Comparison of ENCODE assay signal across 14 cellular contexts in the genomic region with DNA sequence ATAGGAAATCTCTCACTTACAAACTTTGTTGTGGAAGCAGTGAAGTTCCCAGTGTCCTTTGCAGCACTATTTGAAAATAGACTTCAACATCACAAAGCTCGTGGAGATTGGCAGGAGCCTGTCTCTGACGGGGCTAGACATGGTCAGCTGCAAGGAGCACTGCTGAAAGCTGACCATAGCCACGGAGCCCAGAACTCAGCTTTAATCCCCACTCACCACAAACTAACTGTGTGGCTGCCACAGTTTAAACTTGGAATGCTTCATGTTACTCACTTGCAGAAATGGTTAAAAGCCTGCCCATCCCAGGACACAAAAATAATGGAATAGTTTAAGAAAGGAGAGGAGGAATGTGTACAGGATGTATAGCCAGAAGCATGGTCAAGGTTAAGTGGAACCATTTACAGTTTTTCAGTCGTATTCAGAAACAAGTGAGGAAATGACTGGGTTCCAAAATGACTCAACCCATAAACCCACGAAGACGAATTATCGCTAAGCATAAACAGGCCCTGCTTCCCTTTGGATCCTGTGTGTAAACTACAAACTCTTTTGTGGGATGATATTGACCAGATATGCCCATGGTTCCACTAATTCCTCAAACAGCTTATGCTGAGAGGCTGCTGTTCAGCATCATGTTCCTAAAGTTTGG. TPM values are rescaled to one million over a fixed set of nuclear protein-coding genes. Genes with fewer than 3 reads are reported as not detected.
DNase-seq lines count a peak whose midpoint lies in the region.
"Had no signal": no experiment of that assay in that cellular context is flagged by ENCODE, and none has a peak within 500 bp of the region (broad histone marks: within the 10 kb centered on the region; RNA-seq: fewer than 3 reads in every experiment).

No MANE protein-coding gene starts in this region.

- H3K4me1 ChIP-seq in stomach smooth muscle (ENCODE audit: control insufficient read depth, insufficient read depth, low read length) = peaks cover 19% of the 10 kb centered on the region

- peak overlapping the region; percentile 61 for H3K27ac ChIP-seq in stomach smooth muscle (ENCODE audit: low read length)

- H3K4me1 Mint-ChIP-seq in activated T-cell treated with anti-CD3 and anti-CD28 coated beads, Interleukin-2, amount 50 U/mL, for 24 hours (ENCODE audit: low read depth) = peaks cover 69% of the 10 kb centered on the region
- H3K4me1 Mint-ChIP-seq in activated CD4-positive, alpha-beta memory T cell treated with anti-CD3 and anti-CD28 coated beads for 36 hours (ENCODE audit: low read depth) = peaks cover 61% of the 10 kb centered on the region
- H3K4me1 Mint-ChIP-seq: activated B cell treated with CpG ODN at 0.5 μM for 24 hours had no signal

- H3K9me3 ChIP-seq in stomach smooth muscle (ENCODE audit: control insufficient read depth in 2 of 2, low read length in 2 of 2) = no peaks in the 10 kb centered on the region

- H3K4me3 ChIP-seq in stomach smooth muscle (ENCODE audit: low read length in 2 of 2) = peak overlapping the region in 1 of 2 donors; percentile 22
- H3K4me3 ChIP-seq: lung had no signal

- CTCF ChIA-PET in activated CD4-positive, alpha-beta memory T cell treated with anti-CD3 and anti-CD28 coated beads for 36 hours (lab: Charles Lee) = interaction anchor here (0.5 to 0.9 kb wide), 3 partner anchors 19 to 116 kb away, joined by 3 to 4 read pairs (median 3); no protein-coding TSS in a partner anchor

- H3K9ac ChIP-seq in stomach smooth muscle (ENCODE audit: low read length in 2 of 2) = no peak overlapping the region

- peaks cover 27 to 38% of the 10 kb centered on the region in 2 donors for H3K36me3 ChIP-seq in stomach smooth muscle (ENCODE audit: control insufficient read depth in 2 of 2, insufficient read depth in 2 of 2, low read length in 2 of 2)

- no peaks in the 10 kb centered on the region for H3K27me3 Mint-ChIP-seq in activated T-cell treated with anti-CD3 and anti-CD28 coated beads, Interleukin-2, amount 50 U/mL, for 24 hours
- no peaks in the 10 kb centered on the region for H3K27me3 Mint-ChIP-seq in activated CD4-positive, alpha-beta memory T cell treated with anti-CD3 and anti-CD28 coated beads for 36 hours
- H3K27me3 Mint-ChIP-seq: activated B cell treated with CpG ODN at 0.5 μM for 24 hours had no signal

- no peak for DNase-seq in activated T-cell treated with anti-CD3 and anti-CD28 coated beads, Interleukin-2, amount 50 U/mL, for 24 hours
- no peak for DNase-seq in activated T-cell treated with anti-CD3 and anti-CD28 coated beads for 4 hours
- peak; percentile 17 for DNase-seq in activated CD4-positive, alpha-beta memory T cell treated with anti-CD3 and anti-CD28 coated beads for 36 hours
- DNase-seq in fibroblast of gingiva (ENCODE audit: low read depth) = peak; percentile 73
- DNase-seq in DMS114 treated with DMSO at 0.1 percent for 48 hours (lab: John Stamatoyannopoulos, UW; ENCODE audit: unreplicated experiment) = no peak
- no peak for DNase-seq in NCI-H146 treated with DMSO at 0.1 percent for 48 hours (lab: John Stamatoyannopoulos, UW; ENCODE audit: unreplicated experiment)
- no peak for DNase-seq in NCI-H1930 (lab: John Stamatoyannopoulos, UW)
- DNase-seq: activated B cell treated with CpG ODN at 0.5 μM for 24 hours, aorta, NCI-H187 treated with DMSO at 0.1 percent for 48 hours had no signal

- peaks cover 97% of the 10 kb centered on the region for H3K36me3 Mint-ChIP-seq in activated T-cell treated with anti-CD3 and anti-CD28 coated beads, Interleukin-2, amount 50 U/mL, for 24 hours (ENCODE audit: low read depth)
- H3K36me3 Mint-ChIP-seq in activated CD4-positive, alpha-beta memory T cell treated with anti-CD3 and anti-CD28 coated beads for 36 hours = peaks cover 71% of the 10 kb centered on the region

- intact Hi-C loops in activated CD4-positive, alpha-beta memory T cell treated with anti-CD3 and anti-CD28 coated beads for 36 hours (cut with micrococcal nuclease) = loop anchor here (5.0 kb wide), 2 partner anchors 117 to 292 kb away; a partner anchor contains a TSS

- H3K27me3 ChIP-seq in stomach smooth muscle (ENCODE audit: control insufficient read depth in 1 of 2, insufficient read depth in 2 of 2, low read length in 2 of 2) = no peaks in the 10 kb centered on the region

- H3K4me3 Mint-ChIP-seq in activated T-cell treated with anti-CD3 and anti-CD28 coated beads, Interleukin-2, amount 50 U/mL, for 24 hours = peak overlapping the region; percentile 38
- no peak overlapping the region for H3K4me3 Mint-ChIP-seq in activated CD4-positive, alpha-beta memory T cell treated with anti-CD3 and anti-CD28 coated beads for 36 hours
- H3K4me3 Mint-ChIP-seq: activated B cell treated with CpG ODN at 0.5 μM for 24 hours had no signal

- H3K9me3 Mint-ChIP-seq in activated T-cell treated with anti-CD3 and anti-CD28 coated beads, Interleukin-2, amount 50 U/mL, for 24 hours = no peaks in the 10 kb centered on the region
- H3K9me3 Mint-ChIP-seq in activated CD4-positive, alpha-beta memory T cell treated with anti-CD3 and anti-CD28 coated beads for 36 hours = no peaks in the 10 kb centered on the region
- H3K9me3 Mint-ChIP-seq: activated B cell treated with CpG ODN at 0.5 μM for 24 hours had no signal

- peak overlapping the region; percentile 97 for H3K27ac Mint-ChIP-seq in activated T-cell treated with anti-CD3 and anti-CD28 coated beads, Interleukin-2, amount 50 U/mL, for 24 hours
- peak overlapping the region; percentile 76 for H3K27ac Mint-ChIP-seq in activated CD4-positive, alpha-beta memory T cell treated with anti-CD3 and anti-CD28 coated beads for 36 hours
- H3K27ac Mint-ChIP-seq: activated B cell treated with CpG ODN at 0.5 μM for 24 hours had no signal

- POLR2A ChIA-PET in activated CD4-positive, alpha-beta memory T cell treated with anti-CD3 and anti-CD28 coated beads for 36 hours (lab: Charles Lee) = interaction anchor here (0.8 to 2.3 kb wide), 6 partner anchors 14 to 100 kb away, joined by 3 to 10 read pairs (median 4); no protein-coding TSS in a partner anchor

RNA-seq across cellular contexts. Expression of a gene that starts 18.2 kb away (rescaled TPM):
- under 1 TPM in 1 of 2 experiments, not detected in 1; 0.29 TPM for total RNA-seq in activated CD4-positive, alpha-beta memory T cell treated with anti-CD3 and anti-CD28 coated beads for 36 hours
- total RNA-seq: activated B cell treated with CpG ODN at 0.5 μM for 24 hours had no signal

RNA-seq across cellular contexts. Expression of a gene that starts 20.8 kb away (rescaled TPM):
- total RNA-seq in activated CD4-positive, alpha-beta memory T cell treated with anti-CD3 and anti-CD28 coated beads for 36 hours = 10 to 100 TPM; 70.7 to 71.2 TPM

RNA-seq across cellular contexts. Expression of a gene that starts 20.9 kb away (rescaled TPM):
- total RNA-seq in activated CD4-positive, alpha-beta memory T cell treated with anti-CD3 and anti-CD28 coated beads for 36 hours = 10 to 100 TPM; 18.1 to 19.0 TPM

RNA-seq across cellular contexts. Expression of a gene that starts 59.7 kb away (rescaled TPM):
- not detected for total RNA-seq in activated CD4-positive, alpha-beta memory T cell treated with anti-CD3 and anti-CD28 coated beads for 36 hours
- total RNA-seq: A673, activated B cell treated with CpG ODN at 0.5 μM for 24 hours, frontal cortex had no signal

Comparison
In these comparisons a context has a peak if more than half of its experiments do, and no peak if none do; other contexts are left out.
1. DNase-seq: peak in activated CD4-positive, alpha-beta memory T cell treated with anti-CD3 and anti-CD28 coated beads for 36 hours (single experiment) and fibroblast of gingiva (single experiment); none in activated T-cell treated with anti-CD3 and anti-CD28 coated beads, Interleukin-2, amount 50 U/mL, for 24 hours (single experiment), activated T-cell treated with anti-CD3 and anti-CD28 coated beads for 4 hours (single experiment), DMS114 treated with DMSO at 0.1 percent for 48 hours (single experiment), NCI-H146 treated with DMSO at 0.1 percent for 48 hours (single experiment) and NCI-H1930 (0 of 2).